1 cellular context compared by ENCODE assay signal in the genomic region with DNA sequence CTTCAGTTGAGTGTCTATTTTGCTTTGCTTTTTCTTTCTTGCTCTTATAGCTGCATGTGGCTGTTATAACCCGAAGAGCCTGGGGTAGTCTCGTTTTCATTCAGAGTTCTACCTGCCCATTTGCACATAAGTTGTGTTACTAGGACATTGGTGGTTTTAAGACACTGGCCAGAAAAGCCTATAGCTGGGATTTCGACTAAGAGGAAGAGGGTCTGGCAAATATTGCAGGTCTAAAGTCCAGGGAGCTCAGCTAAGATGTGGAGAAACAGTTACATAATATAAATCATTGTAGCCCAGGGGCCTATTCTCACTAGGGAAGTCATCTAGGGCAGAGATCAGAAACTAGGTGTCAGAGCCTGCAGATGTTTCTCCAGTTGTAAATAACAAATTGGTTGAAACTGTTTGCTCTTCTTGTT.
TF ChIP-seq lines count a peak whose summit lies in the region.

No MANE protein-coding gene starts in this region.

TF ChIP-seq in HepG2, 621 proteins besides CTCF, POLR2A, EP300 and RAD21 (continued from another document and continues in another):
- no peak for TF ChIP-seq ZBTB40 (IDR thresholded peaks at IDR 0.05)
- TF ChIP-seq ZBTB40 (CRISPR knock-in tag; IDR thresholded peaks at IDR 0.05) = no peak; the same call in 1 of the 2 replicates
- TF ChIP-seq CENPBD1 (CRISPR knock-in tag; IDR thresholded peaks at IDR 0.05; ENCODE audit: borderline replicate concordance, low read depth) = no peak
- TF ChIP-seq, protein P1, sequence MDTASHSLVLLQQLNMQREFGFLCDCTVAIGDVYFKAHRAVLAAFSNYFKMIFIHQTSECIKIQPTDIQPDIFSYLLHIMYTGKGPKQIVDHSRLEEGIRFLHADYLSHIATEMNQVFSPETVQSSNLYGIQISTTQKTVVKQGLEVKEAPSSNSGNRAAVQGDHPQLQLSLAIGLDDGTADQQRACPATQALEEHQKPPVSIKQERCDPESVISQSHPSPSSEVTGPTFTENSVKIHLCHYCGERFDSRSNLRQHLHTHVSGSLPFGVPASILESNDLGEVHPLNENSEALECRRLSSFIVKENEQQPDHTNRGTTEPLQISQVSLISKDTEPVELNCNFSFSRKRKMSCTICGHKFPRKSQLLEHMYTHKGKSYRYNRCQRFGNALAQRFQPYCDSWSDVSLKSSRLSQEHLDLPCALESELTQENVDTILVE (CRISPR knock-in tag; IDR thresholded peaks at IDR 0.05) = peak; percentile 69
- 0 out of 2 replicates have a peak, but pooled peaks have one; percentile 57 for TF ChIP-seq NCOA1 (CRISPR knock-in tag; IDR thresholded peaks at IDR 0.05)
- TF ChIP-seq ZSCAN31 (CRISPR knock-in tag; IDR thresholded peaks at IDR 0.05; ENCODE audit: low read depth) = peak; percentile 43; the same call in 1 of the 2 replicates
- TF ChIP-seq ZBTB21 (CRISPR knock-in tag; IDR thresholded peaks at IDR 0.05) = no peak
- peak; percentile 38; the same call in 1 of the 2 replicates for TF ChIP-seq GATAD1 (CRISPR knock-in tag; IDR thresholded peaks at IDR 0.05)
- TF ChIP-seq RXRB (CRISPR knock-in tag; IDR thresholded peaks at IDR 0.05; ENCODE audit: borderline replicate concordance) = peak; percentile 84
- TF ChIP-seq ZNF138 (CRISPR knock-in tag; IDR thresholded peaks at IDR 0.05; ENCODE audit: low read depth) = no peak
- TF ChIP-seq, protein P2, sequence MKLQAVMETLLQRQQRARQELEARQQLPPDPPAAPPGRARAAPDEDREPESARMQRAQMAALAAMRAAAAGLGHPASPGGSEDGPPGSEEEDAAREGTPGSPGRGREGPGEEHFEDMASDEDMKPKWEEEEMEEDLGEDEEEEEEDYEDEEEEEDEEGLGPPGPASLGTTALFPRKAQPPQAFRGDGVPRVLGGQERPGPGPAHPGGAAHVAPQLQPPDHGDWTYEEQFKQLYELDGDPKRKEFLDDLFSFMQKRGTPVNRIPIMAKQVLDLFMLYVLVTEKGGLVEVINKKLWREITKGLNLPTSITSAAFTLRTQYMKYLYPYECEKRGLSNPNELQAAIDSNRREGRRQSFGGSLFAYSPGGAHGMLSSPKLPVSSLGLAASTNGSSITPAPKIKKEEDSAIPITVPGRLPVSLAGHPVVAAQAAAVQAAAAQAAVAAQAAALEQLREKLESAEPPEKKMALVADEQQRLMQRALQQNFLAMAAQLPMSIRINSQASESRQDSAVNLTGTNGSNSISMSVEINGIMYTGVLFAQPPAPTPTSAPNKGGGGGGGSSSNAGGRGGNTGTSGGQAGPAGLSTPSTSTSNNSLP (IDR thresholded peaks at IDR 0.05; ENCODE audit: low read depth, low read length) = peak; percentile 48; the same call in 1 of the 2 replicates
- no peak for TF ChIP-seq TBP (CRISPR knock-in tag; IDR thresholded peaks at IDR 0.05)
- TF ChIP-seq SALL2 (CRISPR knock-in tag; IDR thresholded peaks at IDR 0.05) = 0 out of 2 replicates have a peak, but pooled peaks have one; percentile 51
- peak; percentile 81; the same call in 1 of the 2 replicates for TF ChIP-seq HHEX (CRISPR knock-in tag; IDR thresholded peaks at IDR 0.05)
- no peak for TF ChIP-seq REL (CRISPR knock-in tag; conservative IDR thresholded peaks at IDR 0.05)
- TF ChIP-seq PBX3 (CRISPR knock-in tag; IDR thresholded peaks at IDR 0.05; ENCODE audit: borderline replicate concordance) = no peak
- TF ChIP-seq PHF21A (CRISPR knock-in tag; IDR thresholded peaks at IDR 0.05) = peak; percentile 88
- no peak for TF ChIP-seq SAFB2 (CRISPR knock-in tag; IDR thresholded peaks at IDR 0.05; ENCODE audit: borderline replicate concordance, low read depth)
- peak; percentile 8 for TF ChIP-seq TEAD3 (CRISPR knock-in tag; optimal IDR thresholded peaks at IDR 0.05; ENCODE audit: borderline replicate concordance)
- no peak for TF ChIP-seq SOX13 (IDR thresholded peaks at IDR 0.05)
- peak in 1 of 2 experiments; percentile 72; a peak in 2 of 4 replicates for TF ChIP-seq SOX13 (CRISPR knock-in tag; conservative IDR thresholded peaks at IDR 0.05 in 1 of 2, IDR thresholded peaks at IDR 0.05 in 1 of 2)
- TF ChIP-seq ZNF512 (CRISPR knock-in tag; IDR thresholded peaks at IDR 0.05) = no peak
- TF ChIP-seq CEBPB (IDR thresholded peaks at IDR 0.05; ENCODE audit: borderline replicate concordance, low read depth, low read length) = no peak
- no peak for TF ChIP-seq LCORL (IDR thresholded peaks at IDR 0.05)
- peak; percentile 84 for TF ChIP-seq LCORL (CRISPR knock-in tag; IDR thresholded peaks at IDR 0.05)
- TF ChIP-seq, protein P3, sequence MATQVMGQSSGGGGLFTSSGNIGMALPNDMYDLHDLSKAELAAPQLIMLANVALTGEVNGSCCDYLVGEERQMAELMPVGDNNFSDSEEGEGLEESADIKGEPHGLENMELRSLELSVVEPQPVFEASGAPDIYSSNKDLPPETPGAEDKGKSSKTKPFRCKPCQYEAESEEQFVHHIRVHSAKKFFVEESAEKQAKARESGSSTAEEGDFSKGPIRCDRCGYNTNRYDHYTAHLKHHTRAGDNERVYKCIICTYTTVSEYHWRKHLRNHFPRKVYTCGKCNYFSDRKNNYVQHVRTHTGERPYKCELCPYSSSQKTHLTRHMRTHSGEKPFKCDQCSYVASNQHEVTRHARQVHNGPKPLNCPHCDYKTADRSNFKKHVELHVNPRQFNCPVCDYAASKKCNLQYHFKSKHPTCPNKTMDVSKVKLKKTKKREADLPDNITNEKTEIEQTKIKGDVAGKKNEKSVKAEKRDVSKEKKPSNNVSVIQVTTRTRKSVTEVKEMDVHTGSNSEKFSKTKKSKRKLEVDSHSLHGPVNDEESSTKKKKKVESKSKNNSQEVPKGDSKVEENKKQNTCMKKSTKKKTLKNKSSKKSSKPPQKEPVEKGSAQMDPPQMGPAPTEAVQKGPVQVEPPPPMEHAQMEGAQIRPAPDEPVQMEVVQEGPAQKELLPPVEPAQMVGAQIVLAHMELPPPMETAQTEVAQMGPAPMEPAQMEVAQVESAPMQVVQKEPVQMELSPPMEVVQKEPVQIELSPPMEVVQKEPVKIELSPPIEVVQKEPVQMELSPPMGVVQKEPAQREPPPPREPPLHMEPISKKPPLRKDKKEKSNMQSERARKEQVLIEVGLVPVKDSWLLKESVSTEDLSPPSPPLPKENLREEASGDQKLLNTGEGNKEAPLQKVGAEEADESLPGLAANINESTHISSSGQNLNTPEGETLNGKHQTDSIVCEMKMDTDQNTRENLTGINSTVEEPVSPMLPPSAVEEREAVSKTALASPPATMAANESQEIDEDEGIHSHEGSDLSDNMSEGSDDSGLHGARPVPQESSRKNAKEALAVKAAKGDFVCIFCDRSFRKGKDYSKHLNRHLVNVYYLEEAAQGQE (IDR thresholded peaks at IDR 0.05; ENCODE audit: borderline replicate concordance in 1 of 2, low read depth in 1 of 2, low read length in 2 of 2) = peak in 1 of 2 experiments; percentile 39; a peak in 1 of 4 replicates
- TF ChIP-seq SAP130 (CRISPR knock-in tag; IDR thresholded peaks at IDR 0.05; ENCODE audit: low read depth) = peak; percentile 57; the same call in 1 of the 2 replicates
- TF ChIP-seq KDM4B (CRISPR knock-in tag; IDR thresholded peaks at IDR 0.05) = 0 out of 2 replicates have a peak, but pooled peaks have one; percentile 38
- no peak for TF ChIP-seq MATR3 (CRISPR knock-in tag; IDR thresholded peaks at IDR 0.05)
- TF ChIP-seq ZBED4 (CRISPR knock-in tag; IDR thresholded peaks at IDR 0.05; ENCODE audit: borderline replicate concordance) = no peak
- TF ChIP-seq SALL1 (CRISPR knock-in tag; IDR thresholded peaks at IDR 0.05) = peak; percentile 66; the same call in 1 of the 2 replicates
